ENCODE assay signal across 8 cellular contexts in genomic region chr17:79393358-79394038, GRCh38.
DNase-seq lines count a peak whose midpoint lies in the region; ATAC-seq and TF ChIP-seq lines count a peak whose summit lies in the region.

No MANE protein-coding gene starts in this region.

- DNase-seq in CD4-positive, alpha-beta T cell = peak; percentile 47 to 75 (median 60)
- DNase-seq in HPDE6-E6E7 (ENCODE audit: extremely low spot score) (peak; percentile 44), NOMO-1 treated with dmso at 0.1 percent for 144 hours (lab: John Stamatoyannopoulos, UW; ENCODE audit: unreplicated experiment) (peak; percentile 9), endothelial cell (ENCODE audit: low spot score) (peak; percentile 99), mesothelial cell of epicardium (ENCODE audit: low spot score in 2 of 2, unreplicated experiment in 2 of 2) (peak; percentile 72 to 95)
- DNase-seq in activated CD8-positive, alpha-beta memory T cell treated with anti-CD3 and anti-CD28 coated beads, Interleukin-2, amount 50 U/mL, for 48 hours = peak; percentile 93
- DNase-seq in stimulated activated CD8-positive, alpha-beta memory T cell treated with anti-CD3 and anti-CD28 coated beads, Interleukin-4, amount 100 ng/mL, for 24 hours (ENCODE audit: low read depth) = peak; percentile 62

- no peak overlapping the region for H3K27ac Mint-ChIP-seq in CD4-positive, alpha-beta T cell
- H3K27ac Mint-ChIP-seq in endothelial cell (ENCODE audit: unreplicated experiment) = no peak overlapping the region
- H3K27ac Mint-ChIP-seq in mesothelial cell of epicardium = no peak overlapping the region

- peak; percentile 73 for TF ChIP-seq CTCF in CD4-positive, alpha-beta T cell (IDR thresholded peaks at IDR 0.05)
- TF ChIP-seq CTCF in endothelial cell (IDR thresholded peaks at IDR 0.05; ENCODE audit: unreplicated experiment) (peak; percentile 97), mesothelial cell of epicardium (IDR thresholded peaks at IDR 0.05; ENCODE audit: unreplicated experiment) (peak; percentile 90)

- H3K27me3 ChIP-seq in CD4-positive, alpha-beta T cell (ENCODE audit: control insufficient read depth, insufficient read depth, low read length) = peaks cover 28% of the 10 kb centered on the region

- ATAC-seq in CD4-positive, alpha-beta T cell (ENCODE audit: poor library complexity) = peak; percentile 76
- no peak for ATAC-seq in HG02588 (IDR thresholded peaks at IDR 0.05; ENCODE audit: unreplicated experiment)

- no peaks in the 10 kb centered on the region for H3K4me1 Mint-ChIP-seq in CD4-positive, alpha-beta T cell (ENCODE audit: low read depth)
- H3K4me1 Mint-ChIP-seq in endothelial cell (ENCODE audit: unreplicated experiment) (no peaks in the 10 kb centered on the region), mesothelial cell of epicardium (no peaks in the 10 kb centered on the region)

- H3K4me3 Mint-ChIP-seq in CD4-positive, alpha-beta T cell = no peak overlapping the region
- H3K4me3 Mint-ChIP-seq in endothelial cell (ENCODE audit: unreplicated experiment) (no peak overlapping the region), mesothelial cell of epicardium (no peak overlapping the region)

- H3K9me3 ChIP-seq in CD4-positive, alpha-beta T cell (ENCODE audit: control insufficient read depth, low read length) = no peaks in the 10 kb centered on the region

- H3K27ac ChIP-seq in CD4-positive, alpha-beta T cell (ENCODE audit: low read depth, low read length) = no peak overlapping the region

- H3K27me3 Mint-ChIP-seq in CD4-positive, alpha-beta T cell = peaks cover 72% of the 10 kb centered on the region
- H3K27me3 Mint-ChIP-seq in endothelial cell (ENCODE audit: unreplicated experiment) = peaks cover 15% of the 10 kb centered on the region
- peaks cover 94% of the 10 kb centered on the region for H3K27me3 Mint-ChIP-seq in mesothelial cell of epicardium (ENCODE audit: low read depth)

- CTCF ChIA-PET in CD4-positive, alpha-beta T cell (lab: Charles Lee) = interaction anchor here (0.6 to 3.3 kb wide), 5 partner anchors 8 to 334 kb away, joined by 3 to 25 read pairs (median 3); no protein-coding TSS in a partner anchor

- POLR2A ChIA-PET in CD4-positive, alpha-beta T cell (lab: Charles Lee) = no interaction called here

- intact Hi-C loops in CD4-positive, alpha-beta T cell (cut with DNase I, micrococcal nuclease) = loop anchor here in 1 of 2 experiments (1.0 to 2.0 kb wide), 3 partner anchors 307 to 373 kb away; no protein-coding TSS in a partner anchor

- H3K9me3 Mint-ChIP-seq in CD4-positive, alpha-beta T cell = no peaks in the 10 kb centered on the region
- H3K9me3 Mint-ChIP-seq in endothelial cell (ENCODE audit: unreplicated experiment) (no peaks in the 10 kb centered on the region), mesothelial cell of epicardium (no peaks in the 10 kb centered on the region)

- no peaks in the 10 kb centered on the region for H3K36me3 Mint-ChIP-seq in CD4-positive, alpha-beta T cell (ENCODE audit: low read depth)
- H3K36me3 Mint-ChIP-seq in endothelial cell (ENCODE audit: low read depth, unreplicated experiment) (no peaks in the 10 kb centered on the region), mesothelial cell of epicardium (no peaks in the 10 kb centered on the region)

Comparison
In these comparisons a context has a peak if more than half of its experiments do, and no peak if none do; other contexts are left out.
1. DNase-seq: peak in every context shown above with its lines; median percentile 99 in endothelial cell; 93 in activated CD8-positive, alpha-beta memory T cell treated with anti-CD3 and anti-CD28 coated beads, Interleukin-2, amount 50 U/mL, for 48 hours; 84 in mesothelial cell of epicardium; 62 in stimulated activated CD8-positive, alpha-beta memory T cell treated with anti-CD3 and anti-CD28 coated beads, Interleukin-4, amount 100 ng/mL, for 24 hours; 60 in CD4-positive, alpha-beta T cell; 44 in HPDE6-E6E7; 9 in NOMO-1 treated with dmso at 0.1 percent for 144 hours.